ENCODE assay signal across 11 cellular contexts in the genomic region with DNA sequence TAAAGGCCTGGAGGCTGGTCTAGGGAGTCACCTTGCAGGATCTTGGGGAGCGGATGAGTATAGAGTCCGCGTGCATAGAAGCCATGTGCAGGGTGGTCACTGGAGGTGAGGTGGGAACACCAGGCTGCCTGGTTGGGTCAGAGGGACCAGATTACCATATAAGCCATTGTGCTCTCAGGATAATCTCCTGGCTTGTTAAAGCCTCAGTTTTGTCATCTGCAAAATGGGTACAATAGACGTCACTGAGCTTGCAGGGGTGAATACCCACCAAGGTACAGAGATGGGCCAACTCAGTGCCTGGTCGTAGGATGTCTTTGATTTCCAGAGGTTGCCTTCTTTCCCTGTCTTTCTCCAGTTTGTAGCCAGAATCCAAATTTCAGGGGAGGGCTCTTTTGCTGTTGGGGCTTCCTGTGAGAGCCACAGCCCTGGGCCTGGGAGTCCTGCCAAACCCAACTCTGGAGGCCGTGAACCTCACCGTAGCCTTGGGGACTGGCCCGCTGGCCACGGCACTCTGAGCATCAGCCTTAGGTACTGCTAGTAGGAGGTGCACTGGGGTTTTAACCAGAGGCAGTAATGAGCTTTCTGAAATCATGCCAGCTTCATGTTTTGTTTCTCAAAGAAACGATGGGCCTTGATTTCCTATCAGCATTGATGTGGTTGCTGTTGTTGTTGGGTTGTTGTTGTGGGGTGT. TPM values are rescaled to one million over a fixed set of nuclear protein-coding genes. Genes with fewer than 3 reads are reported as not detected.
A peak's percentile ranks its signal among the peaks of the same experiment; 100 is the strongest.
DNase-seq lines count a peak whose midpoint lies in the region; ATAC-seq and TF ChIP-seq lines count a peak whose summit lies in the region.
"Had no signal": no experiment of that assay in that cellular context is flagged by ENCODE, and none has a peak within 500 bp of the region (broad histone marks: within the 10 kb centered on the region; RNA-seq: fewer than 3 reads in every experiment).

No MANE protein-coding gene starts in this region.

- no peak for TF ChIP-seq CTCF in GM23338 (conservative IDR thresholded peaks at IDR 0.05; ENCODE audit: low read depth in 2 of 2)

- DNase-seq in GM23338 (ENCODE audit: low spot score) (no peak), left ventricle myocardium superior (peak; percentile 72), NCI-H510A (lab: John Stamatoyannopoulos, UW) (no peak), HK-2 (ENCODE audit: unreplicated experiment) (no peak), KG1 (lab: John Stamatoyannopoulos, UW) (no peak), DMS53 (lab: John Stamatoyannopoulos, UW) (no peak)
- DNase-seq: cerebellar nuclear complex, NCI-H1048 had no signal

- peaks cover 75% of the 10 kb centered on the region for H3K4me1 Mint-ChIP-seq in GM23338
- H3K4me1 Mint-ChIP-seq in activated T-helper 17 cell treated with anti-CD3 and anti-CD28 coated beads, Interleukin-2, amount 50 U/mL, for 72 hours, result peaks cover 40% of the 10 kb centered on the region

- peaks cover 12% of the 10 kb centered on the region; the same call in 1 of the 2 replicates for H4K20me1 ChIP-seq in GM23338 (replicated peaks; ENCODE audit: insufficient read depth)

- H3K9ac ChIP-seq in skeletal muscle satellite cell (ENCODE audit: low read depth, low read length), result no peak overlapping the region

- no peak overlapping the region for H3K27ac ChIP-seq in GM23338 (ENCODE audit: low read depth)

- intact Hi-C loops in left ventricle myocardium superior (cut with micrococcal nuclease), result no loop called here

- H3K4me3 ChIP-seq in GM23338 (no peak overlapping the region), skeletal muscle satellite cell (ENCODE audit: low read length) (no peak overlapping the region)

- H3K9me3 ChIP-seq in skeletal muscle satellite cell (replicated peaks; ENCODE audit: low read length), result no peaks in the 10 kb centered on the region

- no peaks in the 10 kb centered on the region; the same call in 2 of the 3 replicates for H3K9me3 Mint-ChIP-seq in GM23338
- H3K9me3 Mint-ChIP-seq in activated T-helper 17 cell treated with anti-CD3 and anti-CD28 coated beads, Interleukin-2, amount 50 U/mL, for 72 hours, result no peaks in the 10 kb centered on the region
- H3K9me3 Mint-ChIP-seq: stimulated activated naive CD8-positive, alpha-beta T cell treated with anti-CD3 and anti-CD28 coated beads, Interleukin-15, Interleukin-2, amounts not matched to agents 100 ng/mL and 50 ng/mL, for 24 hours had no signal

- no peak overlapping the region for H2AFZ ChIP-seq in GM23338

- peaks cover 95% of the 10 kb centered on the region for H3K79me2 ChIP-seq in GM23338 (replicated peaks; ENCODE audit: insufficient read depth)

- H3K27ac Mint-ChIP-seq in GM23338, result 0 out of 2 replicates have a peak overlapping the region, but pooled peaks have one; percentile 34
- no peak overlapping the region for H3K27ac Mint-ChIP-seq in activated T-helper 17 cell treated with anti-CD3 and anti-CD28 coated beads, Interleukin-2, amount 50 U/mL, for 72 hours
- H3K27ac Mint-ChIP-seq: stimulated activated naive CD8-positive, alpha-beta T cell treated with anti-CD3 and anti-CD28 coated beads, Interleukin-15, Interleukin-2, amounts not matched to agents 100 ng/mL and 50 ng/mL, for 24 hours had no signal

- H3K36me3 Mint-ChIP-seq in GM23338 (ENCODE audit: low read depth), result no peaks in the 10 kb centered on the region
- H3K36me3 Mint-ChIP-seq in activated T-helper 17 cell treated with anti-CD3 and anti-CD28 coated beads, Interleukin-2, amount 50 U/mL, for 72 hours (ENCODE audit: low read depth), result no peaks in the 10 kb centered on the region

- no peak overlapping the region for H3K4me2 ChIP-seq in GM23338
- H3K4me2 ChIP-seq in skeletal muscle satellite cell (ENCODE audit: low read length), result peak overlapping the region; percentile 56

- peaks cover 12% of the 10 kb centered on the region for H3K27me3 Mint-ChIP-seq in GM23338 (ENCODE audit: insufficient read depth, low read depth, poor library complexity)
- H3K27me3 Mint-ChIP-seq in activated T-helper 17 cell treated with anti-CD3 and anti-CD28 coated beads, Interleukin-2, amount 50 U/mL, for 72 hours, result no peaks in the 10 kb centered on the region
- H3K27me3 Mint-ChIP-seq: stimulated activated naive CD8-positive, alpha-beta T cell treated with anti-CD3 and anti-CD28 coated beads, Interleukin-15, Interleukin-2, amounts not matched to agents 100 ng/mL and 50 ng/mL, for 24 hours had no signal

- no peak overlapping the region for H3K4me3 Mint-ChIP-seq in GM23338
- H3K4me3 Mint-ChIP-seq in activated T-helper 17 cell treated with anti-CD3 and anti-CD28 coated beads, Interleukin-2, amount 50 U/mL, for 72 hours, result no peak overlapping the region
- H3K4me3 Mint-ChIP-seq: stimulated activated naive CD8-positive, alpha-beta T cell treated with anti-CD3 and anti-CD28 coated beads, Interleukin-15, Interleukin-2, amounts not matched to agents 100 ng/mL and 50 ng/mL, for 24 hours had no signal

- H3K4me1 ChIP-seq in GM23338 (ENCODE audit: insufficient read depth) (peaks cover 18% of the 10 kb centered on the region), skeletal muscle satellite cell (ENCODE audit: control insufficient read depth, insufficient read depth, low read length) (peaks cover 49% of the 10 kb centered on the region)

- H3K36me3 ChIP-seq in GM23338 (ENCODE audit: insufficient read depth), result no peaks in the 10 kb centered on the region
- peaks cover 2% of the 10 kb centered on the region for H3K36me3 ChIP-seq in skeletal muscle satellite cell (ENCODE audit: insufficient read depth, low read length)

- ATAC-seq in GM23338 (no peak), left ventricle myocardium superior (peak; percentile 25)
- peak; percentile 53 for ATAC-seq in activated T-helper 17 cell treated with anti-CD3 and anti-CD28 coated beads, Interleukin-2, amount 50 U/mL, for 72 hours (replicated peaks)

- H3K9me2 ChIP-seq in GM23338 (ENCODE audit: insufficient read depth), result no peaks in the 10 kb centered on the region

- H3K27me3 ChIP-seq in GM23338 (ENCODE audit: insufficient read depth) (no peaks in the 10 kb centered on the region), skeletal muscle satellite cell (ENCODE audit: control insufficient read depth, insufficient read depth, low read length) (no peaks in the 10 kb centered on the region)

- H3F3A ChIP-seq in GM23338 (replicated peaks; ENCODE audit: low read depth), result no peaks in the 10 kb centered on the region

TF ChIP-seq in GM23338, 12 proteins besides CTCF, POLR2A, EP300 and RAD21 (continues in another document):
- TF ChIP-seq EZH2 (IDR thresholded peaks at IDR 0.05; ENCODE audit: low read depth, unreplicated experiment) (no peak), CREB1 (CRISPR knock-in tag; IDR thresholded peaks at IDR 0.05; ENCODE audit: low read depth) (no peak), JUNB (IDR thresholded peaks at IDR 0.05; ENCODE audit: unreplicated experiment) (no peak)

RNA-seq across cellular contexts. Expression of a gene that starts 35.6 kb away (rescaled TPM):
- total RNA-seq in GM23338 (2014; rRNA removed; shearing (Covaris generic)), result 25.9 and 30.9 TPM in 2 replicates
- 9.2 and 9.4 TPM in 2 replicates for polyA plus RNA-seq in GM23338 (2016; fragmentation: Nextera tagmentation; extraction: Ambion mirVana)
- 10 to 100 TPM; 32.9 to 82.6 TPM for total RNA-seq in activated T-helper 17 cell treated with anti-CD3 and anti-CD28 coated beads, Interleukin-2, amount 50 U/mL, for 72 hours
- total RNA-seq in left ventricle myocardium superior, result 49.5 TPM
- 19.0 and 20.1 TPM in 2 replicates for total RNA-seq in skeletal muscle satellite cell (2012; rRNA removed)
